In the genomic region with DNA sequence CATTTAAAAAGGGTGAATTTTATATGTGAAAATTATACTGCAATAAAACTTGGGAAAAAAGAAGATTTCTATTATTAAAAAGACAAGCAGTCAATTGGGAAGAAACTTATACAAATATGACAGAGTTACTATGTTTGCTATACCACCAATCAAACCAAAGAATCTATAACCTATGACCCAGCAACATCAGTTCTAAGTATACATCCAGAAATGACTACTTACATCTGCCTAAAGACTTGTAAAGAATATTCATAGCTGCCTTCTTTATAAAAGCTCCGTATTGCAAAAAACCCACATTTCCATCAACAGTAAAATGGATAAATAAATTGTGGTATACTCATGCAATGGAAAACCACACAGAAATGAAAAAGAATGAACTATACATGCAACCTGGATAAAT, we compare ENCODE assay signal across 30 cellular contexts.
"Had no signal": no experiment of that assay in that cellular context is flagged by ENCODE, and none has a peak within 500 bp of the region (broad histone marks: within the 10 kb centered on the region; RNA-seq: fewer than 3 reads in every experiment).

No MANE protein-coding gene starts in this region.

- H3K27ac Mint-ChIP-seq: natural killer cell; nephron; progenitor cell of endocrine pancreas; stimulated activated memory B cell treated with anti-CD40 and anti-IgM and Interleukin-4, amounts not matched to agents 10 μg/mL and 1 μg/mL and 100 μg/mL, for 72 hours; stimulated activated naive CD8-positive, alpha-beta T cell treated with anti-CD3 and anti-CD28 coated beads, Interleukin-15, amount 100 ng/mL, for 72 hours; type B pancreatic cell had no signal

- H3K4me3 ChIP-seq: ovary, psoas muscle, right lobe of liver, sigmoid colon, suprapubic skin, testis, tibial artery, transverse colon, upper lobe of right lung, uterus had no signal

- H3K79me2 ChIP-seq: parathyroid adenoma had no signal

- ATAC-seq: naive thymus-derived CD4-positive, alpha-beta T cell; natural killer cell; psoas muscle; right cardiac atrium; stimulated activated memory B cell treated with anti-CD40 and anti-IgM and Interleukin-4, amounts not matched to agents 10 μg/mL and 1 μg/mL and 100 μg/mL, for 72 hours; stimulated activated naive CD8-positive, alpha-beta T cell treated with anti-CD3 and anti-CD28 coated beads, Interleukin-15, amount 100 ng/mL, for 72 hours; stimulated activated naive CD8-positive, alpha-beta T cell treated with anti-CD3 and anti-CD28 coated beads, Interleukin-15, Interleukin-2, amounts not matched to agents 100 U/mL and 50 U/mL, for 24 hours had no signal

- H3K27me3 Mint-ChIP-seq: progenitor cell of endocrine pancreas; stimulated activated memory B cell treated with anti-CD40 and anti-IgM and Interleukin-4, amounts not matched to agents 10 μg/mL and 1 μg/mL and 100 μg/mL, for 72 hours; stimulated activated naive CD8-positive, alpha-beta T cell treated with anti-CD3 and anti-CD28 coated beads, Interleukin-15, amount 100 ng/mL, for 72 hours; type B pancreatic cell had no signal

- H3K27me3 ChIP-seq: ovary, right lobe of liver, sigmoid colon, suprapubic skin, testis, tibial artery, transverse colon, upper lobe of right lung, uterus had no signal

- H3K4me3 Mint-ChIP-seq: naive thymus-derived CD4-positive, alpha-beta T cell; natural killer cell; nephron; neural crest cell; stimulated activated memory B cell treated with anti-CD40 and anti-IgM and Interleukin-4, amounts not matched to agents 10 μg/mL and 1 μg/mL and 100 μg/mL, for 72 hours; stimulated activated naive CD8-positive, alpha-beta T cell treated with anti-CD3 and anti-CD28 coated beads, Interleukin-15, amount 100 ng/mL, for 72 hours; type B pancreatic cell had no signal

- DNase-seq: naive thymus-derived CD4-positive, alpha-beta T cell; natural killer cell; occipital lobe; ovary; posterior cingulate gyrus; psoas muscle; right cardiac atrium; right lobe of liver; sigmoid colon; small intestine; stimulated activated CD4-positive, alpha-beta T cell treated with anti-CD3 and anti-CD28 coated beads, Interleukin-15, amount 100 ng/mL, for 24 hours; stimulated activated CD4-positive, alpha-beta T cell treated with anti-CD3 and anti-CD28 coated beads, Interleukin-2, amount 100 ng/mL, for 24 hours; stimulated activated CD4-positive, alpha-beta T cell treated with anti-CD3 and anti-CD28 coated beads, Interleukin-2, amount 100 ng/mL, for 48 hours; stimulated activated CD4-positive, alpha-beta T cell treated with anti-CD3 and anti-CD28 coated beads, Interleukin-4, amount 100 ng/mL, for 24 hours; stimulated activated naive CD4-positive, alpha-beta T cell; stimulated activated naive CD8-positive, alpha-beta T cell treated with anti-CD3 and anti-CD28 coated beads, Interleukin-15, amount 100 ng/mL, for 72 hours; stimulated activated naive CD8-positive, alpha-beta T cell treated with anti-CD3 and anti-CD28 coated beads, Interleukin-15, Interleukin-2, amounts not matched to agents 100 U/mL and 50 U/mL, for 24 hours; substantia nigra; testis; tibial artery; transverse colon; upper lobe of right lung; uterus had no signal

- H3K4me1 ChIP-seq: parathyroid adenoma, psoas muscle, sigmoid colon, testis, tibial artery, upper lobe of right lung, uterus had no signal

- H3K9me3 ChIP-seq: ovary, psoas muscle, right lobe of liver, sigmoid colon, suprapubic skin, testis, tibial artery, transverse colon, upper lobe of right lung, uterus had no signal

- H3K36me3 Mint-ChIP-seq: natural killer cell; stimulated activated memory B cell treated with anti-CD40 and anti-IgM and Interleukin-4, amounts not matched to agents 10 μg/mL and 1 μg/mL and 100 μg/mL, for 72 hours; type B pancreatic cell had no signal

- H3K4me1 Mint-ChIP-seq: nephron had no signal

- H3K27ac ChIP-seq: ovary, parathyroid adenoma, psoas muscle, right lobe of liver, sigmoid colon, testis, tibial artery, upper lobe of right lung, uterus had no signal

- H3K36me3 ChIP-seq: ovary, right lobe of liver, sigmoid colon, suprapubic skin, tibial artery, transverse colon, upper lobe of right lung, uterus had no signal

- H2AFZ ChIP-seq: parathyroid adenoma had no signal

- H3K9me3 Mint-ChIP-seq: natural killer cell; nephron; neural crest cell; stimulated activated memory B cell treated with anti-CD40 and anti-IgM and Interleukin-4, amounts not matched to agents 10 μg/mL and 1 μg/mL and 100 μg/mL, for 72 hours; stimulated activated naive CD8-positive, alpha-beta T cell treated with anti-CD3 and anti-CD28 coated beads, Interleukin-15, amount 100 ng/mL, for 72 hours; type B pancreatic cell had no signal
